ENCODE assay signal across 8 cellular contexts in the genomic region with DNA sequence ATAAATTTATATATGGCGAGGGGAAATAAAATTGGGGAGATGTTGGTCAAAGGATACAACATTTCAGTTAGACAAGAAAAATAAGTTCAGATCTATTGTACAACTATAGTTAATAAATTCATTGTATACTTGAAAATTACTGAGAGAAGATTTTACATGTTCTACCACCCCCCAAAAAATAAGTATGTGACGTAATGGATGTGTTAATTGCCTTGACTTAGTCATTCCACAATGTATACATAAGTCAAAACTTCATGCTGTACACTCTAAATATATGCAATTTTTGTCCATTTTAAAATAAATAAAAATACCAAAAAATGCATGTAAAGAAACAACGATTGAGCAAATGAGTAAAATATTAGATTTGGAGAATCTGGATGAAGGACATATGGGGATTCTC. TPM values are rescaled to one million over a fixed set of nuclear protein-coding genes. Genes with fewer than 3 reads are reported as not detected.
A peak's percentile ranks its signal among the peaks of the same experiment; 100 is the strongest.
DNase-seq lines count a peak whose midpoint lies in the region; ATAC-seq and TF ChIP-seq lines count a peak whose summit lies in the region.

No MANE protein-coding gene starts in this region.

- H2AFZ ChIP-seq in neural cell (ENCODE audit: low read depth, low read length): no peak overlapping the region

- H3K27me3 ChIP-seq in MG63: no peaks in the 10 kb centered on the region
- no peaks in the 10 kb centered on the region for H3K27me3 ChIP-seq in neural cell (ENCODE audit: insufficient read depth, low read depth, low read length)

- H3K4me3 ChIP-seq in MG63: peak overlapping the region; percentile 89
- peak overlapping the region; percentile 82 for H3K4me3 ChIP-seq in coronary artery
- peak overlapping the region; percentile 83 for H3K4me3 ChIP-seq in neural cell (ENCODE audit: low read length)

- peaks cover 0 to 13% of the 10 kb centered on the region in 2 donors for H3K36me3 Mint-ChIP-seq in CD14-positive monocyte

- H3K9ac ChIP-seq in neural cell (ENCODE audit: low read length): peak overlapping the region; percentile 98

- H4K20me1 ChIP-seq in neural cell (ENCODE audit: insufficient read depth): no peaks in the 10 kb centered on the region

- ATAC-seq in HG03196 (IDR thresholded peaks at IDR 0.05; ENCODE audit: unreplicated experiment): no peak

- H3K9me2 ChIP-seq in neural cell (ENCODE audit: insufficient read depth, low read length): no peaks in the 10 kb centered on the region

- H3F3A ChIP-seq in neural cell (ENCODE audit: insufficient read depth, low read length, poor library complexity, severe bottlenecking): no peaks in the 10 kb centered on the region

- peak overlapping the region in 5 of 7 donors; percentile 28 to 100 (median 81) for H3K27ac Mint-ChIP-seq in CD14-positive monocyte

- H3K9me3 ChIP-seq in MG63 (no peaks in the 10 kb centered on the region), neural cell (ENCODE audit: low read length) (no peaks in the 10 kb centered on the region)

- no peak for TF ChIP-seq RAD21 in neural cell (conservative IDR thresholded peaks at IDR 0.05)

- H3K4me1 Mint-ChIP-seq in CD14-positive monocyte: peaks cover 4% of the 10 kb centered on the region

- no peak for TF ChIP-seq EP300 in neural cell (conservative IDR thresholded peaks at IDR 0.05; ENCODE audit: poor library complexity, severe bottlenecking)

- H3K4me2 ChIP-seq in neural cell (ENCODE audit: low read length): peak overlapping the region; percentile 62

- intact Hi-C loops in CD14-positive monocyte (cut with micrococcal nuclease) (no loop called here), head of caudate nucleus (cut with DNase I) (no loop called here)

- DNase-seq in CD14-positive monocyte (ENCODE audit: low spot score) (no peak), MG63 (no peak), coronary artery (ENCODE audit: low spot score) (no peak), epidermal melanocyte (ENCODE audit: insufficient read length, low spot score) (no peak), head of caudate nucleus (no peak), activated gamma-delta T cell treated with Interleukin-2 at 50 U/mL for 16 hours (no peak)

- no peak for TF ChIP-seq CTCF in CD14-positive monocyte (IDR thresholded peaks at IDR 0.05)
- no peak for TF ChIP-seq CTCF in coronary artery (IDR thresholded peaks at IDR 0.05)
- TF ChIP-seq CTCF in neural cell (IDR thresholded peaks at IDR 0.05; ENCODE audit: poor library complexity, severe bottlenecking): no peak

- H3K79me2 ChIP-seq in neural cell (replicated peaks; ENCODE audit: insufficient read depth, low read length): peaks cover 49% of the 10 kb centered on the region

- H3K4me3 Mint-ChIP-seq in CD14-positive monocyte: peak overlapping the region in 1 of 2 donors; percentile 15

- H3K27ac ChIP-seq in coronary artery (peak overlapping the region in 1 of 2 donors; percentile 94), neural cell (ENCODE audit: low read length) (peak overlapping the region; percentile 98)

- H3K27me3 Mint-ChIP-seq in CD14-positive monocyte (ENCODE audit: low read depth in 3 of 3): peaks cover 0 to 61% (median 0%) of the 10 kb centered on the region in 3 donors

- H3K36me3 ChIP-seq in MG63 (no peaks in the 10 kb centered on the region), neural cell (ENCODE audit: insufficient read depth, low read length) (no peaks in the 10 kb centered on the region)

- H3K9me3 Mint-ChIP-seq in CD14-positive monocyte: peaks cover 0 to 11% (median 0%) of the 10 kb centered on the region in 7 donors

TF ChIP-seq in neural cell, 6 proteins besides CTCF, POLR2A, EP300 and RAD21:
- no peak for TF ChIP-seq EZH2 (IDR thresholded peaks at IDR 0.05; ENCODE audit: borderline replicate concordance, insufficient read depth, low read length, poor library complexity, severe bottlenecking)
- TF ChIP-seq MXI1 (conservative IDR thresholded peaks at IDR 0.05; ENCODE audit: poor library complexity, severe bottlenecking): no peak
- TF ChIP-seq TAF1 (IDR thresholded peaks at IDR 0.05; ENCODE audit: low read depth): no peak
TF ChIP-seq in neural cell: peak in this region for 0.

RNA-seq across cellular contexts. Expression of a gene that starts 1.8 kb away (rescaled TPM):
- polyA plus RNA-seq in CD14-positive monocyte: 1 to 10 TPM; 6.7 to 8.8 TPM
- 16.0 and 16.2 TPM in 2 replicates for total RNA-seq in MG63 (2014; rRNA removed; shearing (Covaris generic); ENCODE audit: low replicate concordance)
- polyA plus RNA-seq in neural cell: 184 and 215 TPM in 2 replicates
- polyA minus RNA-seq in neural cell: 272 and 301 TPM in 2 replicates

RNA-seq across cellular contexts. Expression of a gene that starts 16.1 kb away (rescaled TPM):
- polyA plus RNA-seq in CD14-positive monocyte (10 to 100 TPM in 1 of 2 donors, 1 to 10 TPM in 1; 7.3 to 14.1 TPM), neural cell (97.8 and 99.0 TPM in 2 replicates)
- 38.2 and 71.2 TPM in 2 replicates for total RNA-seq in MG63 (2014; rRNA removed; shearing (Covaris generic); ENCODE audit: low replicate concordance)
- 151 and 160 TPM in 2 replicates for polyA minus RNA-seq in neural cell

RNA-seq across cellular contexts. Expression of a gene that starts 41.0 kb away (rescaled TPM):
- polyA plus RNA-seq in CD14-positive monocyte (100 to 1,000 TPM; 125 to 150 TPM), neural cell (132 and 150 TPM in 2 replicates)
- total RNA-seq in MG63 (2014; rRNA removed; shearing (Covaris generic); ENCODE audit: low replicate concordance): 108 and 121 TPM in 2 replicates
- polyA minus RNA-seq in neural cell: 191 and 195 TPM in 2 replicates

Comparison
In these comparisons a context has a peak if more than half of its experiments do, and no peak if none do; other contexts are left out.
1. RNA of a gene that starts 1.8 kb away (polyA plus RNA-seq): 184 to 215 TPM in neural cell; 6.7 to 8.8 TPM in CD14-positive monocyte; every median in the first group is over 10 times any median in the second.
2. Peak in every context shown above with its lines, with median percentiles within 50 percentile points of each other: H3K4me3 ChIP-seq.